Comparison of ENCODE assay signal across 9 cellular contexts in genomic region chr11:119149371-119150275, GRCh38. TPM values are rescaled to one million over a fixed set of nuclear protein-coding genes. Genes with fewer than 3 reads are reported as not detected.
DNase-seq lines count a peak whose midpoint lies in the region; FAIRE-seq and TF ChIP-seq lines count a peak whose summit lies in the region.
"Had no signal": no experiment of that assay in that cellular context is flagged by ENCODE, and none has a peak within 500 bp of the region (broad histone marks: within the 10 kb centered on the region; RNA-seq: fewer than 3 reads in every experiment).

No MANE protein-coding gene starts in this region.

- TF ChIP-seq CTCF in kidney epithelial cell (IDR thresholded peaks at IDR 0.05; ENCODE audit: insufficient read depth, low read length, poor library complexity, severe bottlenecking) (no peak), testis (IDR thresholded peaks at IDR 0.05) (no peak)

- peak overlapping the region; percentile 79 for H3K4me3 ChIP-seq in adipocyte (ENCODE audit: low read length)
- peak overlapping the region; percentile 42 for H3K4me3 ChIP-seq in kidney epithelial cell (ENCODE audit: low read depth, low read length)
- H3K4me3 ChIP-seq in testis: peak overlapping the region; percentile 40 to 55

- no peak overlapping the region for H3K27ac Mint-ChIP-seq in activated T-cell treated with anti-CD3 and anti-CD28 coated beads, Interleukin-2, amount 50 U/mL, for 24 hours
- H3K27ac Mint-ChIP-seq: stimulated activated naive CD8-positive, alpha-beta T cell treated with anti-CD3 and anti-CD28 coated beads, Interleukin-15, Interleukin-2, amounts not matched to agents 100 ng/mL and 50 ng/mL, for 24 hours had no signal

- peaks cover 3% of the 10 kb centered on the region for H3K4me1 ChIP-seq in adipocyte (ENCODE audit: control insufficient read depth, insufficient read depth, low read length)
- H3K4me1 ChIP-seq in testis: peaks cover 9% of the 10 kb centered on the region

- no peak for DNase-seq in activated T-cell treated with anti-CD3 and anti-CD28 coated beads, Interleukin-2, amount 50 U/mL, for 24 hours
- DNase-seq in activated T-cell treated with anti-CD3 and anti-CD28 coated beads, Interleukin-2, amount 50 U/mL, for 1 hour: no peak
- no peak for DNase-seq in adipocyte (ENCODE audit: low read depth)
- DNase-seq in kidney epithelial cell (ENCODE audit: low read depth): no peak
- DNase-seq in testis: no peak
- no peak for DNase-seq in SW480 (ENCODE audit: low spot score)
- no peak for DNase-seq in HuH-7 (ENCODE audit: low spot score)
- DNase-seq in RCC 7860 (ENCODE audit: low spot score): no peak

- peak overlapping the region; percentile 45 for H3K9ac ChIP-seq in adipocyte (ENCODE audit: low read length)

- H3K27ac ChIP-seq in testis: no peak overlapping the region

- no peaks in the 10 kb centered on the region for H3K36me3 ChIP-seq in adipocyte (ENCODE audit: control insufficient read depth, insufficient read depth, low read length, severe bottlenecking)
- H3K36me3 ChIP-seq in kidney epithelial cell (ENCODE audit: control insufficient read depth, insufficient read depth, low read length): no peaks in the 10 kb centered on the region
- no peaks in the 10 kb centered on the region for H3K36me3 ChIP-seq in testis (ENCODE audit: low read depth, missing control alignments)

- intact Hi-C loops in testis (cut with DNase I; ENCODE audit: low total_unique reads): no loop called here

- H3K9me3 ChIP-seq in adipocyte (ENCODE audit: control insufficient read depth, low read length) (no peaks in the 10 kb centered on the region), testis (no peaks in the 10 kb centered on the region)

- H3K27me3 Mint-ChIP-seq in activated T-cell treated with anti-CD3 and anti-CD28 coated beads, Interleukin-2, amount 50 U/mL, for 24 hours: peaks cover 53% of the 10 kb centered on the region

- peaks cover 66% of the 10 kb centered on the region for H3K27me3 ChIP-seq in adipocyte (replicated peaks; ENCODE audit: control insufficient read depth, insufficient read depth, low read length)
- H3K27me3 ChIP-seq in kidney epithelial cell (ENCODE audit: control insufficient read depth, insufficient read depth, low read length): peaks cover 35% of the 10 kb centered on the region
- no peaks in the 10 kb centered on the region for H3K27me3 ChIP-seq in testis

- no peak for TF ChIP-seq POLR2A in testis (IDR thresholded peaks at IDR 0.05)

- 23 to 25% methylated on average over 22 to 63 of the region's 63 CpGs for WGBS in testis, 2 donors

- H3K4me1 Mint-ChIP-seq in activated T-cell treated with anti-CD3 and anti-CD28 coated beads, Interleukin-2, amount 50 U/mL, for 24 hours (ENCODE audit: low read depth): peaks cover 14% of the 10 kb centered on the region

- FAIRE-seq in RCC 7860 (lab: Jason Lieb, UNC): no peak

- H3K9me3 Mint-ChIP-seq in activated T-cell treated with anti-CD3 and anti-CD28 coated beads, Interleukin-2, amount 50 U/mL, for 24 hours: no peaks in the 10 kb centered on the region
- H3K9me3 Mint-ChIP-seq: stimulated activated naive CD8-positive, alpha-beta T cell treated with anti-CD3 and anti-CD28 coated beads, Interleukin-15, Interleukin-2, amounts not matched to agents 100 ng/mL and 50 ng/mL, for 24 hours had no signal

- no peaks in the 10 kb centered on the region for H3K36me3 Mint-ChIP-seq in activated T-cell treated with anti-CD3 and anti-CD28 coated beads, Interleukin-2, amount 50 U/mL, for 24 hours (ENCODE audit: low read depth)

- H3K4me3 Mint-ChIP-seq in activated T-cell treated with anti-CD3 and anti-CD28 coated beads, Interleukin-2, amount 50 U/mL, for 24 hours: peak overlapping the region; percentile 31

RNA-seq across cellular contexts. Expression of gene ABCG4, which starts 0.8 kb away (rescaled TPM):
- 0.13 and 0.82 TPM in 2 replicates for total RNA-seq in kidney epithelial cell
- 1 to 10 TPM; 3.9 to 5.4 TPM for total RNA-seq in testis
- 11.2 TPM for polyA plus RNA-seq in testis (ENCODE audit: insufficient read depth, low read depth, low replicate concordance)

RNA-seq across cellular contexts. Expression of gene NLRX1, which starts 18.9 kb away (rescaled TPM):
- total RNA-seq in kidney epithelial cell (10.6 and 15.0 TPM in 2 replicates), testis (10 to 100 TPM; 16.2 to 21.4 TPM)
- 9.4 TPM for polyA plus RNA-seq in testis (ENCODE audit: insufficient read depth, low read depth, low replicate concordance)

RNA-seq across cellular contexts. Expression of gene HINFP, which starts 28.2 kb away (rescaled TPM):
- 25.0 and 28.8 TPM in 2 replicates for total RNA-seq in kidney epithelial cell
- 10 to 100 TPM; 58.3 to 58.7 TPM for total RNA-seq in testis
- polyA plus RNA-seq in testis (ENCODE audit: insufficient read depth, low read depth, low replicate concordance): 38.3 TPM

RNA-seq across cellular contexts. Expression of gene NHERF4, which starts 35.7 kb away (rescaled TPM):
- total RNA-seq in kidney epithelial cell (not detected in 2 replicates), testis (under 1 TPM in 1 of 2 donors, not detected in 1; 0.94 TPM)
- polyA plus RNA-seq in testis (ENCODE audit: insufficient read depth, low read depth, low replicate concordance): 1.0 TPM

RNA-seq across cellular contexts. Expression of gene C2CD2L, which starts 42.5 kb away (rescaled TPM):
- 11.8 and 12.7 TPM in 2 replicates for total RNA-seq in kidney epithelial cell
- total RNA-seq in testis: 10 to 100 TPM; 11.7 to 12.3 TPM
- 7.8 TPM for polyA plus RNA-seq in testis (ENCODE audit: insufficient read depth, low read depth, low replicate concordance)
